9 cellular contexts compared by ENCODE assay signal in genomic region chr11:118619444-118620205, GRCh38. TPM values are rescaled to one million over a fixed set of nuclear protein-coding genes. Genes with fewer than 3 reads are reported as not detected.
A peak's percentile ranks its signal among the peaks of the same experiment; 100 is the strongest.
DNase-seq lines count a peak whose midpoint lies in the region; ATAC-seq, FAIRE-seq and TF ChIP-seq lines count a peak whose summit lies in the region.
"Had no signal": no experiment of that assay in that cellular context is flagged by ENCODE, and none has a peak within 500 bp of the region (broad histone marks: within the 10 kb centered on the region; RNA-seq: fewer than 3 reads in every experiment).

No MANE protein-coding gene starts in this region.

- peaks cover 73% of the 10 kb centered on the region for H3K4me1 ChIP-seq in HepG2 (ENCODE audit: insufficient read depth, low read length)

- H3K79me2 ChIP-seq in HepG2 (ENCODE audit: insufficient read depth, low read length): peaks cover 9% of the 10 kb centered on the region

- ATAC-seq in HepG2: no peak
- ATAC-seq in HG03571 (IDR thresholded peaks at IDR 0.05; ENCODE audit: unreplicated experiment): no peak

- BruUV-seq in HepG2 (replicated peaks; lab: Mats Ljungman, UMichigan): no TSS peak

- TF ChIP-seq EP300 in HepG2 (IDR thresholded peaks at IDR 0.05; ENCODE audit: low read depth in 2 of 2, low read length in 2 of 2) (no peak), HepG2 (CRISPR knock-in tag; IDR thresholded peaks at IDR 0.05; ENCODE audit: borderline replicate concordance) (no peak)

- no peak for FAIRE-seq in HepG2 (lab: Jason Lieb, UNC)
- FAIRE-seq: TTC549 had no signal

- H3K27me3 Mint-ChIP-seq in activated naive CD8-positive, alpha-beta T cell: peaks cover 6% of the 10 kb centered on the region
- H3K27me3 Mint-ChIP-seq in activated naive CD8-positive, alpha-beta T cell treated with anti-CD3 and anti-CD28 coated beads for 36 hours: peaks cover 22% of the 10 kb centered on the region
- H3K27me3 Mint-ChIP-seq in type B pancreatic cell: no peaks in the 10 kb centered on the region

- in situ Hi-C loops in HepG2 (cut with HindIII; ENCODE audit: extremely low pct_ligation_motif_present, low pct_unique_long_range_greater_than_20kb): no loop called here

- no peaks in the 10 kb centered on the region for H4K20me1 ChIP-seq in HepG2 (ENCODE audit: insufficient read depth, low read length)

- peak overlapping the region; percentile 0 for H3K27ac Mint-ChIP-seq in activated naive CD8-positive, alpha-beta T cell
- no peak overlapping the region for H3K27ac Mint-ChIP-seq in activated naive CD8-positive, alpha-beta T cell treated with anti-CD3 and anti-CD28 coated beads for 36 hours
- peak overlapping the region; percentile 31 for H3K27ac Mint-ChIP-seq in type B pancreatic cell

- no peak overlapping the region for H3K4me3 Mint-ChIP-seq in activated naive CD8-positive, alpha-beta T cell
- no peak overlapping the region for H3K4me3 Mint-ChIP-seq in activated naive CD8-positive, alpha-beta T cell treated with anti-CD3 and anti-CD28 coated beads for 36 hours
- H3K4me3 Mint-ChIP-seq in type B pancreatic cell: peak overlapping the region; percentile 74

- no peaks in the 10 kb centered on the region; a peak in 1 of 5 replicates for H3K36me3 ChIP-seq in HepG2 (replicated peaks in 1 of 2; ENCODE audit: control insufficient read depth in 1 of 2, insufficient read depth in 2 of 2, low read length in 2 of 2)

- peaks cover 9% of the 10 kb centered on the region for H3K4me1 Mint-ChIP-seq in activated naive CD8-positive, alpha-beta T cell (ENCODE audit: low read depth)
- H3K4me1 Mint-ChIP-seq in activated naive CD8-positive, alpha-beta T cell treated with anti-CD3 and anti-CD28 coated beads for 36 hours: peaks cover 4% of the 10 kb centered on the region
- peaks cover 51% of the 10 kb centered on the region for H3K4me1 Mint-ChIP-seq in type B pancreatic cell (ENCODE audit: unreplicated experiment)

- peak overlapping the region; percentile 98 for H3K4me2 ChIP-seq in HepG2 (ENCODE audit: low read depth, low read length)

- TF ChIP-seq POLR2A in HepG2 (IDR thresholded peaks at IDR 0.05; ENCODE audit: insufficient read depth in 1 of 2, low read depth in 2 of 2, low read length in 2 of 2): no peak

- peak overlapping the region; percentile 95 for H3K27ac ChIP-seq in HepG2 (ENCODE audit: extremely low read length, insufficient read depth, low read length)

- POLR2A ChIA-PET in HepG2 (lab: Yijun Ruan, JAX): interaction anchor here (1.0 to 2.7 kb wide), 4 partner anchors 10 to 20 kb away, joined by 3 to 83 read pairs (median 10); partner anchors contain the start of gene PHLDB1

- H3K9ac ChIP-seq in HepG2 (ENCODE audit: insufficient read depth, low read depth, low read length): peak overlapping the region; percentile 82; the same call in 1 of the 2 replicates

- H2AFZ ChIP-seq in HepG2 (ENCODE audit: low read length): no peak overlapping the region

- TF ChIP-seq CTCF in cardiac fibroblast (IDR thresholded peaks at IDR 0.05; ENCODE audit: low read depth, low read length) (no peak), HepG2 (CRISPR knock-in tag; IDR thresholded peaks at IDR 0.05) (no peak), type B pancreatic cell (conservative IDR thresholded peaks at IDR 0.05) (no peak)

- no peaks in the 10 kb centered on the region for H3K9me3 ChIP-seq in HepG2 (ENCODE audit: low read length)

- H3K36me3 Mint-ChIP-seq in activated naive CD8-positive, alpha-beta T cell: peaks cover 3% of the 10 kb centered on the region
- H3K36me3 Mint-ChIP-seq in activated naive CD8-positive, alpha-beta T cell treated with anti-CD3 and anti-CD28 coated beads for 36 hours: no peaks in the 10 kb centered on the region
- no peaks in the 10 kb centered on the region for H3K36me3 Mint-ChIP-seq in type B pancreatic cell

- TF ChIP-seq RAD21 in HepG2 (CRISPR knock-in tag; IDR thresholded peaks at IDR 0.05): no peak

- DNase-seq in activated naive CD8-positive, alpha-beta T cell treated with anti-CD3 and anti-CD28 coated beads for 36 hours: no peak
- DNase-seq in cardiac fibroblast (ENCODE audit: low read depth in 2 of 2) (peak; percentile 97 to 98), HepG2 (ENCODE audit: low spot score) (no peak), type B pancreatic cell (ENCODE audit: extremely low spot score, unreplicated experiment) (no peak), NCI-H1694 treated with DMSO at 0.1 percent for 48 hours (lab: John Stamatoyannopoulos, UW) (no peak)
- no peak for DNase-seq in central memory CD4-positive, alpha-beta T cell

- CTCF ChIA-PET in HepG2 (lab: Yijun Ruan, JAX; ENCODE audit: low intra/inter-chr PET ratio, low total read pairs): no interaction called here

- no peaks in the 10 kb centered on the region for H3K9me3 Mint-ChIP-seq in activated naive CD8-positive, alpha-beta T cell (ENCODE audit: low read depth)
- no peaks in the 10 kb centered on the region for H3K9me3 Mint-ChIP-seq in activated naive CD8-positive, alpha-beta T cell treated with anti-CD3 and anti-CD28 coated beads for 36 hours
- H3K9me3 Mint-ChIP-seq in type B pancreatic cell: no peaks in the 10 kb centered on the region

- intact Hi-C loops in HepG2 (cut with micrococcal nuclease; ENCODE audit: unreplicated experiment): loop anchor here (5.0 kb wide), 1 partner anchor 38 kb away; no protein-coding TSS in a partner anchor

- H3K27me3 ChIP-seq in HepG2 (ENCODE audit: control insufficient read depth in 1 of 2, insufficient read depth in 2 of 2, low read length in 2 of 2): no peaks in the 10 kb centered on the region; a peak in 1 of 5 replicates

- no peak overlapping the region for H3K4me3 ChIP-seq in cardiac fibroblast (replicated peaks in 1 of 2; ENCODE audit: low read depth in 2 of 2, low read length in 2 of 2)
- peak overlapping the region; percentile 81 to 97 (median 87) for H3K4me3 ChIP-seq in HepG2 (replicated peaks in 1 of 3; ENCODE audit: insufficient read depth in 1 of 3, low read depth in 2 of 3, low read length in 3 of 3)

- 80% methylated on average over 6 of the region's 6 CpGs for WGBS in HepG2 (ENCODE audit: low lambda C conversion rate)

RNA-seq across cellular contexts. Expression of gene PHLDB1, which starts 12.2 kb away (rescaled TPM):
- total RNA-seq in activated naive CD8-positive, alpha-beta T cell treated with anti-CD3 and anti-CD28 coated beads for 36 hours: 1 to 10 TPM; 2.9 to 3.0 TPM
- 9.9 and 13.8 TPM in 2 replicates for total RNA-seq in HepG2 (2016; rRNA removed; fragmentation: Illumina TruSeq; extraction: Trizol)
- total RNA-seq in HepG2 (2016; cell fraction: cytosol; rRNA removed; fragmentation: Illumina TruSeq; extraction: Trizol; ENCODE audit: low read depth): 3.6 and 5.0 TPM in 2 replicates
- total RNA-seq in HepG2 (2016; cell fraction: insoluble cytoplasmic fraction; rRNA removed; fragmentation: Illumina TruSeq; extraction: Trizol): 7.9 and 11.9 TPM in 2 replicates
- 7.7 and 8.9 TPM in 2 replicates for total RNA-seq in HepG2 (2016; cell fraction: membrane; rRNA removed; fragmentation: Illumina TruSeq; extraction: Trizol)
- 12.4 and 22.0 TPM in 2 replicates for total RNA-seq in HepG2 (2016; cell fraction: nucleus; rRNA removed; fragmentation: Illumina TruSeq; extraction: Trizol)
- 14.2 and 18.3 TPM in 2 replicates for polyA plus RNA-seq in HepG2 (2011; rRNA removed)
- 9.1 and 10.7 TPM in 2 replicates for polyA plus RNA-seq in HepG2 (2011; cell fraction: cytosol; rRNA removed)
- polyA plus RNA-seq in HepG2 (2011; cell fraction: nucleus; rRNA removed): 57.1 and 61.1 TPM in 2 replicates
- polyA plus RNA-seq in HepG2 (2012): 7.5 and 8.6 TPM in 2 replicates
- polyA plus RNA-seq in HepG2 (2016; cell fraction: cytosol; fragmentation: Illumina TruSeq; extraction: Trizol; ENCODE audit: low read depth): 1.4 TPM in 2 replicates
- polyA plus RNA-seq in HepG2 (2016; cell fraction: insoluble cytoplasmic fraction; fragmentation: Illumina TruSeq; extraction: Trizol; ENCODE audit: low read depth): 7.3 and 8.6 TPM in 2 replicates
- polyA plus RNA-seq in HepG2 (2016; cell fraction: membrane; fragmentation: Illumina TruSeq; extraction: Trizol; ENCODE audit: low read depth): 2.1 and 2.9 TPM in 2 replicates
- polyA plus RNA-seq in HepG2 (2016; cell fraction: nucleus; fragmentation: Illumina TruSeq; extraction: Trizol; ENCODE audit: insufficient read depth, low read depth): 34.7 and 36.2 TPM in 2 replicates
- 17.4 and 33.6 TPM in 2 replicates for polyA minus RNA-seq in HepG2 (2011; rRNA and poly(A)+ RNA removed; ENCODE audit: low replicate concordance)
- polyA minus RNA-seq in HepG2 (2011; cell fraction: cytosol; rRNA and poly(A)+ RNA removed): 12.5 and 14.8 TPM in 2 replicates
- 33.9 and 34.2 TPM in 2 replicates for polyA minus RNA-seq in HepG2 (2011; cell fraction: nucleus; rRNA and poly(A)+ RNA removed)
- 21.2 and 63.1 TPM in 2 replicates for total RNA-seq in type B pancreatic cell (ENCODE audit: low replicate concordance)

RNA-seq across cellular contexts. Expression of gene ARCN1, which starts 47.4 kb away (rescaled TPM):
- 100 to 1,000 TPM; 141 to 150 TPM for total RNA-seq in activated naive CD8-positive, alpha-beta T cell treated with anti-CD3 and anti-CD28 coated beads for 36 hours
- total RNA-seq in HepG2 (2016; rRNA removed; fragmentation: Illumina TruSeq; extraction: Trizol): 148 and 215 TPM in 2 replicates
- 21.7 and 21.9 TPM in 2 replicates for total RNA-seq in HepG2 (2016; cell fraction: cytosol; rRNA removed; fragmentation: Illumina TruSeq; extraction: Trizol; ENCODE audit: low read depth)
- 143 and 206 TPM in 2 replicates for total RNA-seq in HepG2 (2016; cell fraction: insoluble cytoplasmic fraction; rRNA removed; fragmentation: Illumina TruSeq; extraction: Trizol)
- total RNA-seq in HepG2 (2016; cell fraction: membrane; rRNA removed; fragmentation: Illumina TruSeq; extraction: Trizol): 62.1 and 63.9 TPM in 2 replicates
- 61.5 and 78.3 TPM in 2 replicates for total RNA-seq in HepG2 (2016; cell fraction: nucleus; rRNA removed; fragmentation: Illumina TruSeq; extraction: Trizol)
- 143 and 200 TPM in 2 replicates for polyA plus RNA-seq in HepG2 (2011; rRNA removed)
- polyA plus RNA-seq in HepG2 (2011; cell fraction: cytosol; rRNA removed): 147 and 192 TPM in 2 replicates
- polyA plus RNA-seq in HepG2 (2011; cell fraction: nucleus; rRNA removed): 33.6 and 35.8 TPM in 2 replicates
- polyA plus RNA-seq in HepG2 (2012): 80.9 and 111 TPM in 2 replicates
- polyA plus RNA-seq in HepG2 (2016; cell fraction: cytosol; fragmentation: Illumina TruSeq; extraction: Trizol; ENCODE audit: low read depth): 9.1 and 10.1 TPM in 2 replicates
- 221 and 222 TPM in 2 replicates for polyA plus RNA-seq in HepG2 (2016; cell fraction: insoluble cytoplasmic fraction; fragmentation: Illumina TruSeq; extraction: Trizol; ENCODE audit: low read depth)
- polyA plus RNA-seq in HepG2 (2016; cell fraction: membrane; fragmentation: Illumina TruSeq; extraction: Trizol; ENCODE audit: low read depth): 36.4 and 39.3 TPM in 2 replicates
- polyA plus RNA-seq in HepG2 (2016; cell fraction: nucleus; fragmentation: Illumina TruSeq; extraction: Trizol; ENCODE audit: insufficient read depth, low read depth): 95.2 and 101 TPM in 2 replicates
- 78.7 and 166 TPM in 2 replicates for polyA minus RNA-seq in HepG2 (2011; rRNA and poly(A)+ RNA removed; ENCODE audit: low replicate concordance)
- polyA minus RNA-seq in HepG2 (2011; cell fraction: cytosol; rRNA and poly(A)+ RNA removed): 105 and 121 TPM in 2 replicates
- 31.7 and 41.9 TPM in 2 replicates for polyA minus RNA-seq in HepG2 (2011; cell fraction: nucleus; rRNA and poly(A)+ RNA removed)
- total RNA-seq in type B pancreatic cell (ENCODE audit: low replicate concordance): 139 and 175 TPM in 2 replicates

RNA-seq across cellular contexts. Expression of gene IFT46, which starts 53.9 kb away (rescaled TPM):
- 10 to 100 TPM; 22.2 to 24.1 TPM for total RNA-seq in activated naive CD8-positive, alpha-beta T cell treated with anti-CD3 and anti-CD28 coated beads for 36 hours
- 15.4 and 23.9 TPM in 2 replicates for total RNA-seq in HepG2 (2016; rRNA removed; fragmentation: Illumina TruSeq; extraction: Trizol)
- total RNA-seq in HepG2 (2016; cell fraction: cytosol; rRNA removed; fragmentation: Illumina TruSeq; extraction: Trizol; ENCODE audit: low read depth): 12.4 and 18.8 TPM in 2 replicates
- total RNA-seq in HepG2 (2016; cell fraction: insoluble cytoplasmic fraction; rRNA removed; fragmentation: Illumina TruSeq; extraction: Trizol): 14.7 and 23.4 TPM in 2 replicates
- total RNA-seq in HepG2 (2016; cell fraction: membrane; rRNA removed; fragmentation: Illumina TruSeq; extraction: Trizol): 10.2 and 11.5 TPM in 2 replicates
- 7.4 and 8.0 TPM in 2 replicates for total RNA-seq in HepG2 (2016; cell fraction: nucleus; rRNA removed; fragmentation: Illumina TruSeq; extraction: Trizol)
- polyA plus RNA-seq in HepG2 (2011; rRNA removed): 9.3 and 9.8 TPM in 2 replicates
- 8.2 and 9.6 TPM in 2 replicates for polyA plus RNA-seq in HepG2 (2011; cell fraction: cytosol; rRNA removed)
- 3.4 and 5.1 TPM in 2 replicates for polyA plus RNA-seq in HepG2 (2011; cell fraction: nucleus; rRNA removed)
- polyA plus RNA-seq in HepG2 (2012): 5.8 and 8.4 TPM in 2 replicates
- polyA plus RNA-seq in HepG2 (2016; cell fraction: cytosol; fragmentation: Illumina TruSeq; extraction: Trizol; ENCODE audit: low read depth): 2.6 and 2.9 TPM in 2 replicates
- 20.5 and 21.3 TPM in 2 replicates for polyA plus RNA-seq in HepG2 (2016; cell fraction: insoluble cytoplasmic fraction; fragmentation: Illumina TruSeq; extraction: Trizol; ENCODE audit: low read depth)
- 5.9 TPM in 2 replicates for polyA plus RNA-seq in HepG2 (2016; cell fraction: membrane; fragmentation: Illumina TruSeq; extraction: Trizol; ENCODE audit: low read depth)
- 9.4 and 10.2 TPM in 2 replicates for polyA plus RNA-seq in HepG2 (2016; cell fraction: nucleus; fragmentation: Illumina TruSeq; extraction: Trizol; ENCODE audit: insufficient read depth, low read depth)
- 9.5 and 19.1 TPM in 2 replicates for polyA minus RNA-seq in HepG2 (2011; rRNA and poly(A)+ RNA removed; ENCODE audit: low replicate concordance)
- polyA minus RNA-seq in HepG2 (2011; cell fraction: cytosol; rRNA and poly(A)+ RNA removed): 5.0 and 5.8 TPM in 2 replicates
- 4.4 and 6.0 TPM in 2 replicates for polyA minus RNA-seq in HepG2 (2011; cell fraction: nucleus; rRNA and poly(A)+ RNA removed)
- total RNA-seq in type B pancreatic cell (ENCODE audit: low replicate concordance): 18.9 and 28.7 TPM in 2 replicates

RNA-seq across cellular contexts. Expression of gene TREH, which starts 59.8 kb away (rescaled TPM):
- total RNA-seq in activated naive CD8-positive, alpha-beta T cell treated with anti-CD3 and anti-CD28 coated beads for 36 hours: not detected
- 0.46 and 0.86 TPM in 2 replicates for total RNA-seq in HepG2 (2016; rRNA removed; fragmentation: Illumina TruSeq; extraction: Trizol)
- total RNA-seq in HepG2 (2016; cell fraction: cytosol; rRNA removed; fragmentation: Illumina TruSeq; extraction: Trizol; ENCODE audit: low read depth): 0.51 and 0.71 TPM in 2 replicates
- 0.13 and 1.3 TPM in 2 replicates for total RNA-seq in HepG2 (2016; cell fraction: insoluble cytoplasmic fraction; rRNA removed; fragmentation: Illumina TruSeq; extraction: Trizol)
- total RNA-seq in HepG2 (2016; cell fraction: membrane; rRNA removed; fragmentation: Illumina TruSeq; extraction: Trizol): 0.24 and 0.59 TPM in 2 replicates
- 1.1 and 2.0 TPM in 2 replicates for total RNA-seq in HepG2 (2016; cell fraction: nucleus; rRNA removed; fragmentation: Illumina TruSeq; extraction: Trizol)
- 0.50 and 0.53 TPM in 2 replicates for polyA plus RNA-seq in HepG2 (2011; rRNA removed)
- polyA plus RNA-seq in HepG2 (2011; cell fraction: cytosol; rRNA removed): 0.09 and 0.11 TPM in 2 replicates
- 2.1 and 2.9 TPM in 2 replicates for polyA plus RNA-seq in HepG2 (2011; cell fraction: nucleus; rRNA removed)
- polyA plus RNA-seq in HepG2 (2012): 0.63 and 1.1 TPM in 2 replicates
- polyA plus RNA-seq in HepG2 (2016; cell fraction: cytosol; fragmentation: Illumina TruSeq; extraction: Trizol; ENCODE audit: low read depth): 0.17 and 0.23 TPM in 2 replicates
- polyA plus RNA-seq in HepG2 (2016; cell fraction: insoluble cytoplasmic fraction; fragmentation: Illumina TruSeq; extraction: Trizol; ENCODE audit: low read depth): 0.19 and 0.55 TPM in 2 replicates
- 0.40 and 0.50 TPM in 2 replicates for polyA plus RNA-seq in HepG2 (2016; cell fraction: membrane; fragmentation: Illumina TruSeq; extraction: Trizol; ENCODE audit: low read depth)
- 2.4 and 2.9 TPM in 2 replicates for polyA plus RNA-seq in HepG2 (2016; cell fraction: nucleus; fragmentation: Illumina TruSeq; extraction: Trizol; ENCODE audit: insufficient read depth, low read depth)
- 0.76 TPM in 1 of 2 replicates, not detected in the other for polyA minus RNA-seq in HepG2 (2011; rRNA and poly(A)+ RNA removed; ENCODE audit: low replicate concordance)
- polyA minus RNA-seq in HepG2 (2011; cell fraction: cytosol; rRNA and poly(A)+ RNA removed): not detected in 2 replicates
- polyA minus RNA-seq in HepG2 (2011; cell fraction: nucleus; rRNA and poly(A)+ RNA removed): 2.3 and 3.2 TPM in 2 replicates
- 0.33 and 0.41 TPM in 2 replicates for total RNA-seq in type B pancreatic cell (ENCODE audit: low replicate concordance)

Comparison
In these comparisons a context has a peak if more than half of its experiments do, and no peak if none do; other contexts are left out.
1. DNase-seq: peak in cardiac fibroblast (2 of 2); none in activated naive CD8-positive, alpha-beta T cell treated with anti-CD3 and anti-CD28 coated beads for 36 hours (single experiment), HepG2 (single experiment), type B pancreatic cell (single experiment), central memory CD4-positive, alpha-beta T cell (single experiment) and NCI-H1694 treated with DMSO at 0.1 percent for 48 hours (single experiment).
2. H3K4me3 ChIP-seq: peak in HepG2 (3 of 3); none in cardiac fibroblast (0 of 2).